ENCODE assay signal across 14 cellular contexts in the genomic region with DNA sequence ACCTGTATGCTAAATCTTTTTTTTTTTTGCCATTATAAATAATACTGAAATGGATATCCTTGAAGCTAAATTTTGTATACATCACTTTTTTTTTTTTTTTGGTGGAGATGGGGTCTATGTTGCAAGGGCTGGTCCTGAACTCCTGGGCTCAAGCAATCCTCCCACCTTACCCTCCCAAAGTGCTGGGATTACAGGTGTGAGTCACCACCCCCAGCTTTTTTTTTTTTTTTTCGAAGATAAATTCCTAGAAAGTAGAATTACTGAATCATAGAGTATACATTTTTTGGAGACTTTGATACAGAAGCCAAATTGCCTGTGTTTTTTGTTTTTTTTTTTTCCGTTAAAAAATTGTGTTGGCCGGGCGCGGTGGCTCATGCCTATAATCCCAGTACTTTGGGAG. TPM values are rescaled to one million over a fixed set of nuclear protein-coding genes. Genes with fewer than 3 reads are reported as not detected.
DNase-seq lines count a peak whose midpoint lies in the region; ATAC-seq and TF ChIP-seq lines count a peak whose summit lies in the region.
"Had no signal": no experiment of that assay in that cellular context is flagged by ENCODE, and none has a peak within 500 bp of the region (broad histone marks: within the 10 kb centered on the region; RNA-seq: fewer than 3 reads in every experiment).

No MANE protein-coding gene starts in this region.

- H3K36me3 ChIP-seq in HEK293 (ENCODE audit: control insufficient read depth in 2 of 2, insufficient read depth in 1 of 2, low read length in 2 of 2) (no peaks in the 10 kb centered on the region), body of pancreas (replicated peaks in 1 of 2; ENCODE audit: insufficient read depth in 1 of 2, low read depth in 2 of 2) (no peaks in the 10 kb centered on the region), hepatocyte (replicated peaks; ENCODE audit: insufficient read depth, low read depth) (no peaks in the 10 kb centered on the region), thyroid gland (no peaks in the 10 kb centered on the region)
- H3K36me3 ChIP-seq: neutrophil, right atrium auricular region had no signal

- no peaks in the 10 kb centered on the region for H4K20me1 ChIP-seq in hepatocyte (ENCODE audit: insufficient read depth, poor library complexity, severe bottlenecking)

- POLR2A ChIA-PET in HEK293 (lab: Yijun Ruan, JAX), result no interaction called here

- ATAC-seq in body of pancreas (no peak), GM19328 (IDR thresholded peaks at IDR 0.05; ENCODE audit: unreplicated experiment) (no peak), HG02623 (IDR thresholded peaks at IDR 0.05; ENCODE audit: unreplicated experiment) (no peak)
- ATAC-seq: GM23338 had no signal

- intact Hi-C loops in body of pancreas (cut with DNase I) (no loop called here), thyroid gland (cut with DNase I) (no loop called here)

- TF ChIP-seq POLR2A in body of pancreas (IDR thresholded peaks at IDR 0.05) (no peak), thyroid gland (IDR thresholded peaks at IDR 0.05) (no peak)

- H3K9me2 ChIP-seq in hepatocyte (replicated peaks; ENCODE audit: insufficient read depth), result no peaks in the 10 kb centered on the region

- H3K9me3 ChIP-seq in HEK293 (ENCODE audit: control insufficient read depth, insufficient read depth, low read depth, low read length), result no peaks in the 10 kb centered on the region
- no peaks in the 10 kb centered on the region for H3K9me3 ChIP-seq in body of pancreas
- H3K9me3 ChIP-seq in hepatocyte (ENCODE audit: low read depth), result no peaks in the 10 kb centered on the region
- no peaks in the 10 kb centered on the region for H3K9me3 ChIP-seq in thyroid gland
- H3K9me3 ChIP-seq: neutrophil, right atrium auricular region had no signal

- H3K27ac ChIP-seq in HEK293 (ENCODE audit: extremely low read depth, low read depth, low read length), result no peak overlapping the region
- peak overlapping the region in 3 of 4 donors; percentile 76 to 87 (median 82) for H3K27ac ChIP-seq in body of pancreas
- H3K27ac ChIP-seq in hepatocyte, result peak overlapping the region; percentile 60
- H3K27ac ChIP-seq in thyroid gland, result peak overlapping the region; percentile 63 to 99 (median 97)

- DNase-seq in body of pancreas (no peak), hepatocyte (ENCODE audit: low spot score) (no peak), thyroid gland (no peak)
- DNase-seq in stimulated activated CD4-positive, alpha-beta T cell treated with anti-CD3 and anti-CD28 coated beads, Interleukin-1b, Interleukin-23, amount 100 ng/mL, for 48 hours, result no peak
- no peak for DNase-seq in activated naive CD4-positive, alpha-beta T cell (lab: John Stamatoyannopoulos, UW)
- DNase-seq: activated CD4-positive, alpha-beta T cell treated with anti-CD3 and anti-CD28 coated beads, Interleukin-2, amount 50 U/mL, for 4 hours; hypothalamus; NCI-H146 had no signal

- H2AFZ ChIP-seq in hepatocyte, result no peak overlapping the region
- H2AFZ ChIP-seq: GM23338 had no signal

- 91 to 96% methylated on average over 5 of the region's 5 CpGs for WGBS in body of pancreas, 2 donors
- WGBS in hepatocyte (ENCODE audit: low lambda C conversion rate, missing lambda C conversion rate), result 97% methylated on average over 5 of the region's 5 CpGs
- 93 to 95% methylated on average over 5 of the region's 5 CpGs for WGBS in thyroid gland, 2 donors

- no peaks in the 10 kb centered on the region for H3K79me2 ChIP-seq in hepatocyte

- H3K27me3 ChIP-seq in body of pancreas (no peaks in the 10 kb centered on the region), hepatocyte (no peaks in the 10 kb centered on the region), thyroid gland (no peaks in the 10 kb centered on the region)
- H3K27me3 ChIP-seq: neutrophil, right atrium auricular region had no signal

- CTCF ChIA-PET in HEK293 (lab: Yijun Ruan, JAX), result interaction anchor here (0.6 to 1.0 kb wide), 3 partner anchors 29 to 350 kb away, joined by 3 read pairs; no protein-coding TSS in a partner anchor

- H3K4me2 ChIP-seq in hepatocyte, result no peak overlapping the region
- H3K4me2 ChIP-seq: GM23338 had no signal

- H3K4me3 ChIP-seq in HEK293 (ENCODE audit: low read depth, low read length) (no peak overlapping the region), body of pancreas (no peak overlapping the region), hepatocyte (no peak overlapping the region), thyroid gland (replicated peaks in 1 of 3) (no peak overlapping the region)
- H3K4me3 ChIP-seq: GM23338, right atrium auricular region had no signal

- no peak for TF ChIP-seq CTCF in HEK293 (tag by site-specific recombination; IDR thresholded peaks at IDR 0.05)
- no peak for TF ChIP-seq CTCF in body of pancreas (IDR thresholded peaks at IDR 0.05)
- no peak for TF ChIP-seq CTCF in hepatocyte (IDR thresholded peaks at IDR 0.05; ENCODE audit: poor library complexity)
- no peak for TF ChIP-seq CTCF in thyroid gland (IDR thresholded peaks at IDR 0.05)

- H3K4me1 ChIP-seq in HEK293 (ENCODE audit: control insufficient read depth, insufficient read depth, low read length) (0 out of 2 replicates have a peak, but pooled peaks cover 2% of the 10 kb centered on the region), body of pancreas (peaks cover 64% of the 10 kb centered on the region), hepatocyte (ENCODE audit: insufficient read depth) (peaks cover 11% of the 10 kb centered on the region), thyroid gland (peaks cover 83 to 96% of the 10 kb centered on the region in 2 donors)

TF ChIP-seq in HEK293, 187 proteins besides CTCF, POLR2A, EP300 and RAD21:
- TF ChIP-seq, protein P1, sequence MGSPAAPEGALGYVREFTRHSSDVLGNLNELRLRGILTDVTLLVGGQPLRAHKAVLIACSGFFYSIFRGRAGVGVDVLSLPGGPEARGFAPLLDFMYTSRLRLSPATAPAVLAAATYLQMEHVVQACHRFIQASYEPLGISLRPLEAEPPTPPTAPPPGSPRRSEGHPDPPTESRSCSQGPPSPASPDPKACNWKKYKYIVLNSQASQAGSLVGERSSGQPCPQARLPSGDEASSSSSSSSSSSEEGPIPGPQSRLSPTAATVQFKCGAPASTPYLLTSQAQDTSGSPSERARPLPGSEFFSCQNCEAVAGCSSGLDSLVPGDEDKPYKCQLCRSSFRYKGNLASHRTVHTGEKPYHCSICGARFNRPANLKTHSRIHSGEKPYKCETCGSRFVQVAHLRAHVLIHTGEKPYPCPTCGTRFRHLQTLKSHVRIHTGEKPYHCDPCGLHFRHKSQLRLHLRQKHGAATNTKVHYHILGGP (tag by site-specific recombination; IDR thresholded peaks at IDR 0.05), result peak; percentile 59; the same call in 1 of the 2 replicates
- TF ChIP-seq TCF7L2 (IDR thresholded peaks at IDR 0.05; ENCODE audit: borderline replicate concordance, low read depth, low read length) (no peak), ZNF449 (tag by site-specific recombination; IDR thresholded peaks at IDR 0.05) (no peak)

RNA-seq across cellular contexts. Expression of gene TTC7A, which starts 25.6 kb away (rescaled TPM):
- total RNA-seq in body of pancreas, result 10 to 100 TPM; 33.5 to 51.7 TPM
- total RNA-seq in hepatocyte, result 13.7 and 14.7 TPM in 2 replicates
- polyA plus RNA-seq in hepatocyte, result 20.4 and 24.2 TPM in 2 replicates
- 10 to 100 TPM; 27.5 to 46.8 (median 39.5) TPM for total RNA-seq in thyroid gland

RNA-seq across cellular contexts. Expression of gene MCFD2, which starts 51.0 kb away (rescaled TPM):
- total RNA-seq in body of pancreas, result 10 to 100 TPM; 42.2 to 73.7 TPM
- 196 and 203 TPM in 2 replicates for total RNA-seq in hepatocyte
- polyA plus RNA-seq in hepatocyte, result 144 and 161 TPM in 2 replicates
- total RNA-seq in thyroid gland, result 100 to 1,000 TPM; 131 to 223 (median 169) TPM
